ENCODE assay signal across 18 cellular contexts in the genomic region with DNA sequence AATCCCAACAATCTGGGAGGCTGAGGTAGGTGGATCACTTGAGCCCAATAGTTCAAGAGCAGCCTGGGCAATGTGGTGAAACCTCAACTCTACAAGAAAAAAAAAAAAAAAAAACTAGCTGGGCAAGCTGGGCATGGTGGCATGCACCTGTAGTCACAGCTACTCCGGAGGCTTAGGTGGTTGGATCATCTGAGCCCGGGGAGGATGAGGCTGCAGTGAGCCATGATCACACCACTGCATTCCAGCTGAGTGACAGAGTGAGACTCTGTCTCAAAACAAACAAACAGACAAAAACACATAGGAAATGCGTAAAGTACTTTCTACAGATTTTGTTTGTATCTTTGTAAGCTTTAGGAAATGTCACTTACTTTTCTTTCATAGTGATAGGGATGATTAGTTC.
"Had no signal": no experiment of that assay in that cellular context is flagged by ENCODE, and none has a peak within 500 bp of the region (broad histone marks: within the 10 kb centered on the region; RNA-seq: fewer than 3 reads in every experiment).

No MANE protein-coding gene starts in this region.

- ATAC-seq: gastroesophageal sphincter; heart right ventricle; left colon; lower lobe of right lung; stimulated activated memory B cell treated with anti-CD40 and anti-IgM and Interleukin-4, amounts not matched to agents 10 μg/mL and 1 μg/mL and 100 μg/mL, for 72 hours; upper lobe of right lung had no signal

- H3K27me3 ChIP-seq: gastroesophageal sphincter, heart right ventricle, spleen, upper lobe of right lung had no signal

- DNase-seq: activated CD4-positive, alpha-beta T cell treated with anti-CD3 and anti-CD28 coated beads, Interleukin-2, amount 50 U/mL, for 4 hours; caudate nucleus; heart right ventricle; immature natural killer cell; left colon; lower lobe of right lung; nephron progenitor cell; occipital lobe; posterior cingulate gyrus; retina; spleen; stimulated activated CD4-positive, alpha-beta T cell treated with anti-CD3 and anti-CD28 coated beads, Interleukin-4, amount 100 ng/mL, for 4 hours; SW 1271; T-helper 2 cell; upper lobe of right lung had no signal

- H3K27ac ChIP-seq: gastroesophageal sphincter, heart right ventricle, lower lobe of right lung, spleen, thoracic aorta, upper lobe of right lung had no signal

- H3K9me3 ChIP-seq: gastroesophageal sphincter, heart right ventricle, lower lobe of right lung, spleen, thoracic aorta, upper lobe of right lung had no signal

- H3K4me1 ChIP-seq: gastroesophageal sphincter, heart right ventricle, lower lobe of right lung, spleen, upper lobe of right lung had no signal

- H3K4me3 ChIP-seq: gastroesophageal sphincter, heart right ventricle, lower lobe of right lung, spleen, thoracic aorta, upper lobe of right lung had no signal

- H3K36me3 ChIP-seq: gastroesophageal sphincter, heart right ventricle, lower lobe of right lung, spleen, thoracic aorta, upper lobe of right lung had no signal
